Comparison of ENCODE assay signal across 28 cellular contexts in genomic region chr2:200110380-200110779, GRCh38.
A peak's percentile ranks its signal among the peaks of the same experiment; 100 is the strongest.
DNase-seq lines count a peak whose midpoint lies in the region; ATAC-seq, FAIRE-seq and TF ChIP-seq lines count a peak whose summit lies in the region.
"Had no signal": no experiment of that assay in that cellular context is flagged by ENCODE, and none has a peak within 500 bp of the region (broad histone marks: within the 10 kb centered on the region; RNA-seq: fewer than 3 reads in every experiment).

No MANE protein-coding gene starts in this region.

- in situ Hi-C loops in HepG2 (cut with HindIII; ENCODE audit: extremely low pct_ligation_motif_present, low pct_unique_long_range_greater_than_20kb) = no loop called here
- in situ Hi-C loops in transverse colon (cut with MboI; ENCODE audit: low pct_ligation_motif_present in 1 of 4, low pct_unique_long_range_greater_than_20kb in 1 of 4, low sequenced_read_pairs in 3 of 4) = no loop called here

- TF ChIP-seq EP300 in HepG2 (IDR thresholded peaks at IDR 0.05; ENCODE audit: low read depth in 2 of 2, low read length in 2 of 2) = no peak
- no peak for TF ChIP-seq EP300 in HepG2 (CRISPR knock-in tag; IDR thresholded peaks at IDR 0.05; ENCODE audit: borderline replicate concordance)
- TF ChIP-seq EP300 in transverse colon (IDR thresholded peaks at IDR 0.05; ENCODE audit: low read depth) = no peak

- DNase-seq in HepG2 (ENCODE audit: low spot score) = no peak
- DNase-seq in right lobe of liver = no peak
- peak; percentile 1 for DNase-seq in NCI-H226
- no peak for DNase-seq in progenitor cell of endocrine pancreas (ENCODE audit: low spot score, unreplicated experiment)
- DNase-seq in transverse colon = no peak
- no peak for DNase-seq in MG63
- DNase-seq: AML-193; C1 segment of cervical spinal cord; CD4-positive, alpha-beta memory T cell; CD4-positive, CD25-positive, alpha-beta regulatory T cell; CD8-positive, alpha-beta memory T cell; COR-L47; DMS 273 treated with DMSO at 0.1 percent for 48 hours; DMS153; DMS53; DMS79; DND-41; EL; GDM1 had no signal

- H3K4me1 ChIP-seq in HepG2 (ENCODE audit: insufficient read depth, low read length) = peaks cover 10% of the 10 kb centered on the region
- no peaks in the 10 kb centered on the region for H3K4me1 ChIP-seq in right lobe of liver
- no peaks in the 10 kb centered on the region for H3K4me1 ChIP-seq in transverse colon
- H3K4me1 ChIP-seq: A549 had no signal

- CTCF ChIA-PET in HepG2 (lab: Yijun Ruan, JAX; ENCODE audit: low intra/inter-chr PET ratio, low total read pairs) = no interaction called here

- intact Hi-C loops in HepG2 (cut with micrococcal nuclease; ENCODE audit: unreplicated experiment) (no loop called here), right lobe of liver (cut with DNase I) (no loop called here), transverse colon (cut with DNase I; ENCODE audit: low total_unique reads) (no loop called here)

- no peaks in the 10 kb centered on the region for H3K9me3 ChIP-seq in HepG2 (ENCODE audit: low read length)
- H3K9me3 ChIP-seq in right lobe of liver = no peaks in the 10 kb centered on the region
- H3K9me3 ChIP-seq in transverse colon = no peaks in the 10 kb centered on the region
- H3K9me3 ChIP-seq in MG63 = no peaks in the 10 kb centered on the region
- H3K9me3 ChIP-seq: A549, BLaER1 had no signal

- H3K36me3 ChIP-seq in HepG2 (replicated peaks in 1 of 2; ENCODE audit: control insufficient read depth in 1 of 2, insufficient read depth in 2 of 2, low read length in 2 of 2) (no peaks in the 10 kb centered on the region), right lobe of liver (no peaks in the 10 kb centered on the region), transverse colon (no peaks in the 10 kb centered on the region), MG63 (no peaks in the 10 kb centered on the region)
- H3K36me3 ChIP-seq: BLaER1 had no signal

- no peak overlapping the region for H2AFZ ChIP-seq in HepG2 (ENCODE audit: low read length)

- ATAC-seq in HepG2 (peak; percentile 66), right lobe of liver (no peak), GM18505 (IDR thresholded peaks at IDR 0.05; ENCODE audit: unreplicated experiment) (no peak)
- ATAC-seq: A549, GM12878 had no signal

- H3K9me3 Mint-ChIP-seq in progenitor cell of endocrine pancreas (ENCODE audit: low read depth) = peaks cover 9% of the 10 kb centered on the region

- FAIRE-seq in HepG2 (lab: Jason Lieb, UNC) = no peak
- FAIRE-seq: A549, GM12878, GM12892, GM19239 had no signal

- TF ChIP-seq CTCF in HepG2 (CRISPR knock-in tag; IDR thresholded peaks at IDR 0.05) (no peak), right lobe of liver (IDR thresholded peaks at IDR 0.05) (no peak), progenitor cell of endocrine pancreas (IDR thresholded peaks at IDR 0.05; ENCODE audit: unreplicated experiment) (no peak), transverse colon (IDR thresholded peaks at IDR 0.05) (no peak)

- no peak overlapping the region for H3K9ac ChIP-seq in HepG2 (ENCODE audit: insufficient read depth, low read depth, low read length)
- H3K9ac ChIP-seq: BLaER1 had no signal

- H3K36me3 Mint-ChIP-seq in progenitor cell of endocrine pancreas (ENCODE audit: insufficient read depth) = no peaks in the 10 kb centered on the region
- H3K36me3 Mint-ChIP-seq: CD14-positive monocyte; CD4-positive, alpha-beta memory T cell; CD4-positive, CD25-positive, alpha-beta regulatory T cell; CD8-positive, alpha-beta memory T cell had no signal

- H3K27ac ChIP-seq in HepG2 (ENCODE audit: extremely low read length, insufficient read depth, low read length) (no peak overlapping the region), right lobe of liver (no peak overlapping the region), transverse colon (no peak overlapping the region)
- H3K27ac ChIP-seq: 22Rv1, A549, BLaER1 had no signal

- H3K4me3 Mint-ChIP-seq in progenitor cell of endocrine pancreas (ENCODE audit: low read depth) = no peak overlapping the region
- H3K4me3 Mint-ChIP-seq: B cell; CD14-positive monocyte; CD4-positive, alpha-beta memory T cell; CD4-positive, CD25-positive, alpha-beta regulatory T cell; CD8-positive, alpha-beta memory T cell had no signal

- H3K4me1 Mint-ChIP-seq in progenitor cell of endocrine pancreas (ENCODE audit: low read depth) = no peaks in the 10 kb centered on the region
- H3K4me1 Mint-ChIP-seq: B cell; CD14-positive monocyte; CD4-positive, alpha-beta memory T cell; CD4-positive, CD25-positive, alpha-beta regulatory T cell had no signal

- no peaks in the 10 kb centered on the region for H3K27me3 Mint-ChIP-seq in progenitor cell of endocrine pancreas

- no peak overlapping the region for H3K4me3 ChIP-seq in HepG2 (replicated peaks in 1 of 3; ENCODE audit: insufficient read depth in 1 of 3, low read depth in 2 of 3, low read length in 3 of 3)
- H3K4me3 ChIP-seq in right lobe of liver = no peak overlapping the region
- no peak overlapping the region for H3K4me3 ChIP-seq in transverse colon
- no peak overlapping the region for H3K4me3 ChIP-seq in MG63
- H3K4me3 ChIP-seq: A549, BLaER1, GM12878 had no signal

- TF ChIP-seq POLR2A in HepG2 (IDR thresholded peaks at IDR 0.05; ENCODE audit: insufficient read depth in 1 of 2, low read depth in 2 of 2, low read length in 2 of 2) (no peak), right lobe of liver (IDR thresholded peaks at IDR 0.05) (no peak), transverse colon (IDR thresholded peaks at IDR 0.05) (no peak), GM18505 (IDR thresholded peaks at IDR 0.05; ENCODE audit: borderline replicate concordance, extremely low read depth, insufficient read depth, insufficient read length) (no peak)

- POLR2A ChIA-PET in HepG2 (lab: Yijun Ruan, JAX) = no interaction called here

- BruUV-seq in HepG2 (replicated peaks; lab: Mats Ljungman, UMichigan) = no TSS peak

- no peak for TF ChIP-seq RAD21 in HepG2 (CRISPR knock-in tag; IDR thresholded peaks at IDR 0.05)

- H3K27me3 ChIP-seq in HepG2 (ENCODE audit: control insufficient read depth in 1 of 2, insufficient read depth in 2 of 2, low read length in 2 of 2) (no peaks in the 10 kb centered on the region; a peak in 2 of 5 replicates), right lobe of liver (no peaks in the 10 kb centered on the region), transverse colon (no peaks in the 10 kb centered on the region), MG63 (no peaks in the 10 kb centered on the region)
- H3K27me3 ChIP-seq: BLaER1 had no signal

- peak overlapping the region; percentile 46 for H3K27ac Mint-ChIP-seq in progenitor cell of endocrine pancreas
- H3K27ac Mint-ChIP-seq: B cell; CD14-positive monocyte; CD4-positive, alpha-beta memory T cell; CD4-positive, CD25-positive, alpha-beta regulatory T cell; CD8-positive, alpha-beta memory T cell had no signal

- H3K79me2 ChIP-seq in HepG2 (ENCODE audit: insufficient read depth, low read length) = no peaks in the 10 kb centered on the region

- no peak overlapping the region for H3K4me2 ChIP-seq in HepG2 (ENCODE audit: low read depth, low read length)
- H3K4me2 ChIP-seq: A549, BLaER1 had no signal

- H4K20me1 ChIP-seq in HepG2 (ENCODE audit: insufficient read depth, low read length) = no peaks in the 10 kb centered on the region
- H4K20me1 ChIP-seq: BLaER1 had no signal

TF ChIP-seq in HepG2, 621 proteins besides CTCF, POLR2A, EP300 and RAD21:
- TF ChIP-seq NR3C1 (CRISPR knock-in tag; IDR thresholded peaks at IDR 0.05) = no peak
- TF ChIP-seq ZMYM4 (CRISPR knock-in tag; IDR thresholded peaks at IDR 0.05) = peak; percentile 22; the same call in 1 of the 2 replicates
- no peak for TF ChIP-seq NFRKB (IDR thresholded peaks at IDR 0.05)
- peak; percentile 24; the same call in 1 of the 2 replicates for TF ChIP-seq HNF4A (CRISPR knock-in tag; IDR thresholded peaks at IDR 0.05)
TF ChIP-seq in HepG2: peak in this region for 2.
